11 cellular contexts compared by ENCODE assay signal in genomic region chr1:33654267-33654832, GRCh38.
DNase-seq lines count a peak whose midpoint lies in the region; ATAC-seq and TF ChIP-seq lines count a peak whose summit lies in the region.
"Had no signal": no experiment of that assay in that cellular context is flagged by ENCODE, and none has a peak within 500 bp of the region (broad histone marks: within the 10 kb centered on the region; RNA-seq: fewer than 3 reads in every experiment).

No MANE protein-coding gene starts in this region.

- H3K27ac ChIP-seq in fibroblast of lung (ENCODE audit: insufficient read depth, low read length): no peak overlapping the region
- H3K27ac ChIP-seq: BLaER1 treated with 17β-estradiol and CSF1 and Interleukin-3, amounts not matched to agents 10 nM and 100 nM had no signal

- DNase-seq in NCI-H748 (lab: John Stamatoyannopoulos, UW; ENCODE audit: unreplicated experiment): peak; percentile 31
- no peak for DNase-seq in NCI-H748 treated with DMSO at 0.1 percent for 48 hours (lab: John Stamatoyannopoulos, UW)
- peak; percentile 18 for DNase-seq in NCI-H510A (lab: John Stamatoyannopoulos, UW)
- peak in 1 of 2 donors; percentile 43 for DNase-seq in fibroblast of lung (ENCODE audit: low read depth in 2 of 2)
- DNase-seq in retinal pigment epithelial cell (ENCODE audit: low read depth): no peak
- DNase-seq: effector CD4-positive, alpha-beta T cell; naive B cell had no signal

- H3K36me3 ChIP-seq in fibroblast of lung (ENCODE audit: control insufficient read depth, insufficient read depth, low read length): no peaks in the 10 kb centered on the region
- H3K36me3 ChIP-seq: BLaER1 treated with 17β-estradiol and CSF1 and Interleukin-3, amounts not matched to agents 10 nM and 100 nM had no signal

- no peak overlapping the region for H3K4me3 ChIP-seq in fibroblast of lung (replicated peaks in 1 of 4; ENCODE audit: control extremely low read depth in 1 of 4, insufficient read depth in 1 of 4, low read depth in 3 of 4, low read length in 4 of 4)
- H3K4me3 ChIP-seq in retinal pigment epithelial cell (ENCODE audit: low read length): no peak overlapping the region
- H3K4me3 ChIP-seq: BLaER1 treated with 17β-estradiol and CSF1 and Interleukin-3, amounts not matched to agents 10 nM and 100 nM had no signal

- H3K79me2 ChIP-seq in fibroblast of lung (ENCODE audit: control insufficient read depth, insufficient read depth, low read length): no peaks in the 10 kb centered on the region

- no peaks in the 10 kb centered on the region for H3K4me1 ChIP-seq in fibroblast of lung (ENCODE audit: control insufficient read depth, extremely low read depth, insufficient read depth, low read length)

- H3K4me2 ChIP-seq in fibroblast of lung (ENCODE audit: extremely low read depth, insufficient read depth, low read length): no peak overlapping the region
- H3K4me2 ChIP-seq: BLaER1 treated with 17β-estradiol and CSF1 and Interleukin-3, amounts not matched to agents 10 nM and 100 nM had no signal

- H3K9me3 ChIP-seq in fibroblast of lung (ENCODE audit: control insufficient read depth, insufficient read depth, low read depth, low read length): no peaks in the 10 kb centered on the region
- H3K9me3 ChIP-seq: BLaER1 treated with 17β-estradiol and CSF1 and Interleukin-3, amounts not matched to agents 10 nM and 100 nM had no signal

- no peak for ATAC-seq in GM21381 (IDR thresholded peaks at IDR 0.05; ENCODE audit: unreplicated experiment)
- ATAC-seq in HG03354 (IDR thresholded peaks at IDR 0.05; ENCODE audit: poor library complexity, severe bottlenecking, unreplicated experiment): no peak
- no peak for ATAC-seq in HG03439 (IDR thresholded peaks at IDR 0.05; ENCODE audit: unreplicated experiment)

- H4K20me1 ChIP-seq in fibroblast of lung (ENCODE audit: control insufficient read depth, extremely low read depth, insufficient read depth, low read length): no peaks in the 10 kb centered on the region
- H4K20me1 ChIP-seq: BLaER1 treated with 17β-estradiol and CSF1 and Interleukin-3, amounts not matched to agents 10 nM and 100 nM had no signal

- TF ChIP-seq CTCF in fibroblast of lung (conservative IDR thresholded peaks at IDR 0.05 in 1 of 2, IDR thresholded peaks at IDR 0.05 in 1 of 2; ENCODE audit: low read depth in 1 of 2, low read length in 2 of 2) (peak; percentile 21 to 54), retinal pigment epithelial cell (conservative IDR thresholded peaks at IDR 0.05; ENCODE audit: low read depth, low read length) (peak; percentile 36)

- no peak overlapping the region for H2AFZ ChIP-seq in fibroblast of lung (ENCODE audit: low read length)

- H3K27me3 ChIP-seq in fibroblast of lung (ENCODE audit: control insufficient read depth, insufficient read depth, low read length): no peaks in the 10 kb centered on the region
- H3K27me3 ChIP-seq: BLaER1 treated with 17β-estradiol and CSF1 and Interleukin-3, amounts not matched to agents 10 nM and 100 nM had no signal

- H3K9ac ChIP-seq in fibroblast of lung (ENCODE audit: insufficient read depth, low read length): no peak overlapping the region
- H3K9ac ChIP-seq: BLaER1 treated with 17β-estradiol and CSF1 and Interleukin-3, amounts not matched to agents 10 nM and 100 nM had no signal

Comparison
In these comparisons a context has a peak if more than half of its experiments do, and no peak if none do; other contexts are left out.
1. DNase-seq: peak in NCI-H748 (single experiment) and NCI-H510A (single experiment); none in NCI-H748 treated with DMSO at 0.1 percent for 48 hours (single experiment) and retinal pigment epithelial cell (single experiment).